ENCODE assay signal across 15 cellular contexts in the genomic region with DNA sequence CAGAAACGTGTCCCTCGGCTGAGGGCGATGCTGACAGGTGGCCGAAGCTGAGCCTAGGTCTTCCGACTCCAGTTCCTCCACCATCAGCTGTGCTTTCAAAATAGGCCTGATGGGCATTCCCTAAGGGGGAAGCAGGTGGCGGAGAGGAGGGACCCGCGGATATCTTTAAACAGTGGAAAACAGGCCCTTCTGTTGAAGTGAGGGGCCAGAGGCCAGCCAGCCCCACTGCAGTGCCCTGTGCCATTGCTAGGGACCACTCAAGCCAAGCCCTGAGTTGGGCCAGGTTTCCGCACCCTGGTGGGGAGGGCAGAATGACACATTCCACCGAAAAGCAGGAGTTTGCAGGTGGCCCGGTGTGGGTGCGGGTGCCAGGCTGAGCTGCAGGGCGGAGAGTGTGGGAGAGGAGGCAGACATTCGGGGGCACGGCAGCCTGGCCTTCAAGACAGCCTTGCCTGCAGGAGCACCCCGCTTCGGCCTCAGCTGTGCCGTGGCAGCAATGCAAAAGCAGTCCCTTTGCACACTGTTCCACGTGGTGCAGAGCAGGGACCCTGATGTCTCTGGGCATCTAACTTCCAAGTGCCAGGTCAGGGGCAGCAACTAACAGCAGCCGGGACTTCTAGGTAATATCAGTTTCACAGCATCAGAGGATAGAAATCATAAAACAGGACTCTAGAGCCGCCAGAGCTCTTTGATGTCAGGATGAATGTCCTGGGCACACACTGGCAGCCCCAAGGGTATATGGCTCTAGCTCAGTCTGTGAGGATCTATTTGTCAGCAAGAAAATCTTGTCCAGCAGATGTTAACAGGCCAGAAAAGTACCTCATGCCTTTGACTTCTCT. TPM values are rescaled to one million over a fixed set of nuclear protein-coding genes. Genes with fewer than 3 reads are reported as not detected.
A peak's percentile ranks its signal among the peaks of the same experiment; 100 is the strongest.
DNase-seq lines count a peak whose midpoint lies in the region; ATAC-seq, FAIRE-seq and TF ChIP-seq lines count a peak whose summit lies in the region.
"Had no signal": no experiment of that assay in that cellular context is flagged by ENCODE, and none has a peak within 500 bp of the region (broad histone marks: within the 10 kb centered on the region; RNA-seq: fewer than 3 reads in every experiment).

No MANE protein-coding gene starts in this region.

- POLR2A ChIA-PET in IMR-90 (lab: Charles Lee; ENCODE audit: unreplicated experiment): no interaction called here

- H4K5ac ChIP-seq in IMR-90 (ENCODE audit: low read depth, low read length): no peak overlapping the region

- H3K9me1 ChIP-seq in IMR-90 (ENCODE audit: insufficient read depth, low read length): no peaks in the 10 kb centered on the region; the same call in 1 of the 2 replicates

- no peak overlapping the region for H3K56ac ChIP-seq in IMR-90 (ENCODE audit: extremely low read depth, insufficient read depth, low read length)

- peaks cover 26 to 48% (median 34%) of the 10 kb centered on the region in 10 experiments for H3K4me1 ChIP-seq in BLaER1 treated with 17β-estradiol and CSF1 and Interleukin-3, amounts not matched to agents 10 nM and 100 nM
- peaks cover 5% of the 10 kb centered on the region for H3K4me1 ChIP-seq in IMR-90 (ENCODE audit: control insufficient read depth, insufficient read depth, low read length)
- H3K4me1 ChIP-seq in endodermal cell (ENCODE audit: control insufficient read depth, insufficient read depth, low read length): no peaks in the 10 kb centered on the region
- H3K4me1 ChIP-seq: SJSA1 had no signal

- H2BK15ac ChIP-seq in IMR-90 (ENCODE audit: low read depth, low read length): no peak overlapping the region

- H3K4me1 Mint-ChIP-seq in endodermal cell (no peaks in the 10 kb centered on the region), nephron progenitor cell (peaks cover 32% of the 10 kb centered on the region)

- intact Hi-C loops in IMR-90 (cut with micrococcal nuclease): no loop called here

- no TSS peak for BruUV-seq in IMR-90 (replicated peaks; lab: Mats Ljungman, UMichigan)

- TF ChIP-seq RAD21 in IMR-90 (IDR thresholded peaks at IDR 0.05; ENCODE audit: low read length): no peak

- H3K9ac ChIP-seq in BLaER1 treated with 17β-estradiol and CSF1 and Interleukin-3, amounts not matched to agents 10 nM and 100 nM: peak overlapping the region in 5 of 11 experiments; percentile 12 to 43 (median 35); a peak in 5 of 22 replicates
- H3K9ac ChIP-seq in IMR-90 (ENCODE audit: low read depth, low read length) (no peak overlapping the region), endodermal cell (ENCODE audit: extremely low read depth, low read length, poor library complexity, severe bottlenecking) (no peak overlapping the region)

- peaks cover 49 to 81% (median 66%) of the 10 kb centered on the region in 11 experiments for H4K20me1 ChIP-seq in BLaER1 treated with 17β-estradiol and CSF1 and Interleukin-3, amounts not matched to agents 10 nM and 100 nM
- peaks cover 57% of the 10 kb centered on the region for H4K20me1 ChIP-seq in IMR-90 (ENCODE audit: insufficient read depth, low read length)

- H3K4ac ChIP-seq in IMR-90 (ENCODE audit: low read depth, low read length): no peak overlapping the region

- peak overlapping the region in 8 of 11 experiments; percentile 30 to 66 (median 52); a peak in 14 of 22 replicates for H3K4me2 ChIP-seq in BLaER1 treated with 17β-estradiol and CSF1 and Interleukin-3, amounts not matched to agents 10 nM and 100 nM
- H3K4me2 ChIP-seq in IMR-90 (ENCODE audit: low read depth, low read length): no peak overlapping the region

- peak overlapping the region in 3 of 11 experiments; percentile 15 to 41 (median 31); a peak in 3 of 22 replicates for H3K27ac ChIP-seq in BLaER1 treated with 17β-estradiol and CSF1 and Interleukin-3, amounts not matched to agents 10 nM and 100 nM
- H3K27ac ChIP-seq in IMR-90 (ENCODE audit: insufficient read depth, low read length): peak overlapping the region; percentile 19; the same call in 1 of the 2 replicates
- H3K27ac ChIP-seq in endodermal cell (ENCODE audit: low read depth, low read length): peak overlapping the region; percentile 76
- H3K27ac ChIP-seq: SJSA1, thoracic aorta had no signal

- H2BK5ac ChIP-seq in IMR-90 (ENCODE audit: low read depth, low read length, poor library complexity, severe bottlenecking): no peak overlapping the region

- H2AK5ac ChIP-seq in IMR-90 (ENCODE audit: low read depth, low read length): no peak overlapping the region

- dilution Hi-C loops in IMR-90 (cut with HindIII; ENCODE audit: low sequenced_read_pairs, unreplicated experiment): no loop called here

- no peaks in the 10 kb centered on the region for H3K27me3 ChIP-seq in BLaER1 treated with 17β-estradiol and CSF1 and Interleukin-3, amounts not matched to agents 10 nM and 100 nM
- H3K27me3 ChIP-seq in IMR-90 (ENCODE audit: control insufficient read depth, insufficient read depth, low read length): no peaks in the 10 kb centered on the region
- H3K27me3 ChIP-seq in endodermal cell (ENCODE audit: control insufficient read depth, insufficient read depth, low read length, poor library complexity, severe bottlenecking): no peaks in the 10 kb centered on the region
- H3K27me3 ChIP-seq: SJSA1 had no signal

- H4K91ac ChIP-seq in IMR-90 (ENCODE audit: insufficient read depth, low read depth, low read length): no peak overlapping the region

- CTCF ChIA-PET in IMR-90 (lab: Yijun Ruan, JAX): interaction anchor here (1.0 kb wide), 1 partner anchor 8 kb away, joined by 6 read pairs; no protein-coding TSS in a partner anchor

- no peak overlapping the region for H2BK20ac ChIP-seq in IMR-90 (ENCODE audit: low read depth, low read length)

- H3K4me3 ChIP-seq in BLaER1 treated with 17β-estradiol and CSF1 and Interleukin-3, amounts not matched to agents 10 nM and 100 nM: no peak overlapping the region
- H3K4me3 ChIP-seq in IMR-90 (ENCODE audit: insufficient read depth, low read depth, low read length) (no peak overlapping the region), endodermal cell (ENCODE audit: low read length) (no peak overlapping the region)
- H3K4me3 ChIP-seq: mucosa of descending colon, SJSA1, thoracic aorta had no signal

- no peaks in the 10 kb centered on the region for H3K9me3 ChIP-seq in BLaER1 treated with 17β-estradiol and CSF1 and Interleukin-3, amounts not matched to agents 10 nM and 100 nM (replicated peaks in 1 of 11)
- H3K9me3 ChIP-seq in IMR-90 (ENCODE audit: control insufficient read depth, insufficient read depth, low read length) (no peaks in the 10 kb centered on the region), endodermal cell (ENCODE audit: control insufficient read depth, low read length) (no peaks in the 10 kb centered on the region)
- H3K9me3 ChIP-seq: mucosa of descending colon, SJSA1, thoracic aorta had no signal

- no peak for TF ChIP-seq POLR2A in IMR-90 (IDR thresholded peaks at IDR 0.05; ENCODE audit: low read depth, low read length)
- TF ChIP-seq POLR2A in GM12892 (IDR thresholded peaks at IDR 0.05; ENCODE audit: low read depth, low read length): no peak; the same call in 1 of the 2 replicates

- no peak overlapping the region for H4K8ac ChIP-seq in IMR-90 (ENCODE audit: low read depth in 2 of 2, low read length in 2 of 2)

- H3K79me1 ChIP-seq in IMR-90 (ENCODE audit: low read depth in 1 of 2, low read length in 2 of 2): peaks cover 7 to 31% of the 10 kb centered on the region in 2 experiments; a peak in 3 of 4 replicates

- H3K27ac Mint-ChIP-seq in endodermal cell (peak overlapping the region; percentile 39), nephron progenitor cell (peak overlapping the region; percentile 97)

- H2AFZ ChIP-seq in IMR-90 (replicated peaks; ENCODE audit: low read length, poor library complexity): no peak overlapping the region

- ATAC-seq in IMR-90 (ENCODE audit: low read depth): no peak
- no peak for ATAC-seq in HG02588 (IDR thresholded peaks at IDR 0.05; ENCODE audit: unreplicated experiment)
- ATAC-seq: mucosa of descending colon had no signal

- no peak for DNase-seq in IMR-90
- no peak for DNase-seq in endodermal cell
- no peak for DNase-seq in nephron progenitor cell
- DNase-seq in stimulated activated naive CD4-positive, alpha-beta T cell treated with Interleukin-2 at 50 U/mL for 16 hours (lab: John Stamatoyannopoulos, UW): no peak
- no peak for DNase-seq in GM12892 (ENCODE audit: insufficient read length)
- DNase-seq in NCI-H2227 treated with DMSO at 0.1 percent for 48 hours (lab: John Stamatoyannopoulos, UW): no peak
- DNase-seq: activated CD4-positive, alpha-beta T cell treated with anti-CD3 and anti-CD28 coated beads for 1 hour; mucosa of descending colon; NCI-H187; NK-92 treated with Interleukin-12 subunit alpha and Interleukin-12 subunit beta, amount 100 ng/mL, for 24 hours had no signal

- TF ChIP-seq CTCF in IMR-90 (conservative IDR thresholded peaks at IDR 0.05; ENCODE audit: low read depth, low read length) (no peak), endodermal cell (conservative IDR thresholded peaks at IDR 0.05) (no peak), nephron progenitor cell (IDR thresholded peaks at IDR 0.05) (no peak)

- no peaks in the 10 kb centered on the region for H3K9me3 Mint-ChIP-seq in endodermal cell
- no peaks in the 10 kb centered on the region for H3K9me3 Mint-ChIP-seq in nephron progenitor cell

- H3K4me3 Mint-ChIP-seq in endodermal cell (no peak overlapping the region), nephron progenitor cell (no peak overlapping the region)

- H3K27me3 Mint-ChIP-seq in endodermal cell (ENCODE audit: insufficient read depth) (no peaks in the 10 kb centered on the region), nephron progenitor cell (ENCODE audit: low read depth, poor library complexity) (peaks cover 2% of the 10 kb centered on the region)

- H2BK120ac ChIP-seq in IMR-90 (ENCODE audit: low read depth, low read length): no peak overlapping the region

- no peak overlapping the region for H3K14ac ChIP-seq in IMR-90 (replicated peaks; ENCODE audit: low read depth, low read length)

- H3K36me3 Mint-ChIP-seq in endodermal cell (ENCODE audit: low read depth): peaks cover 62% of the 10 kb centered on the region
- peaks cover 49% of the 10 kb centered on the region for H3K36me3 Mint-ChIP-seq in nephron progenitor cell (ENCODE audit: low read depth)

- 88% methylated on average over 14 of the region's 21 CpGs; no CpG with 5 or more reads in 1 of the 2 experiments for WGBS in IMR-90 (ENCODE audit: extremely low coverage in 2 of 2, insufficient read length in 1 of 2), 2 experiments
- 95% methylated on average over 21 of the region's 21 CpGs for WGBS in endodermal cell (ENCODE audit: insufficient coverage in 1 of 2, insufficient read length in 1 of 2), 2 experiments

- peaks cover 63 to 99% (median 82%) of the 10 kb centered on the region in 11 experiments for H3K36me3 ChIP-seq in BLaER1 treated with 17β-estradiol and CSF1 and Interleukin-3, amounts not matched to agents 10 nM and 100 nM
- H3K36me3 ChIP-seq in IMR-90 (ENCODE audit: control insufficient read depth, insufficient read depth, low read length) (peaks cover 66% of the 10 kb centered on the region), endodermal cell (ENCODE audit: control insufficient read depth, insufficient read depth, low read length) (peaks cover 51% of the 10 kb centered on the region)

- no peak for FAIRE-seq in GM12892 (lab: Jason Lieb, UNC)
- FAIRE-seq: GM18507 had no signal

- no peak overlapping the region for H3K18ac ChIP-seq in IMR-90 (ENCODE audit: low read depth, low read length)

- in situ Hi-C loops in IMR-90 (cut with MboI; ENCODE audit: low sequenced_read_pairs): no loop called here

- H2AK9ac ChIP-seq in IMR-90 (replicated peaks; ENCODE audit: low read depth, low read length, poor library complexity): no peak overlapping the region

- no peak overlapping the region for H3K23ac ChIP-seq in IMR-90 (ENCODE audit: low read depth, low read length)

RNA-seq across cellular contexts. Expression of a gene that starts 17.2 kb away (rescaled TPM):
- 300 and 735 TPM in 2 replicates for total RNA-seq in IMR-90 (2012; rRNA removed)
- 230 and 288 TPM in 2 replicates for polyA plus RNA-seq in IMR-90 (2012; rRNA removed)
- 34.5 and 69.4 TPM in 2 replicates for polyA plus RNA-seq in IMR-90 (2012; cell fraction: cytosol; rRNA removed)
- 110 and 525 TPM in 2 replicates for polyA plus RNA-seq in IMR-90 (2012; cell fraction: nucleus; rRNA removed; ENCODE audit: low replicate concordance)
- total RNA-seq in endodermal cell: 100 to 1,000 TPM; 801 to 885 TPM
- 714 TPM for polyA plus RNA-seq in endodermal cell (2013, experiment 1 of 2)
- 560 TPM for polyA plus RNA-seq in endodermal cell (2013, experiment 2 of 2)
- polyA plus RNA-seq in GM12892 (2012; ENCODE audit: missing spikeins): 574 TPM

RNA-seq across cellular contexts. Expression of a gene that starts 55.9 kb away (rescaled TPM):
- total RNA-seq in IMR-90 (2012; rRNA removed) (19.5 and 27.8 TPM in 2 replicates), endodermal cell (10 to 100 TPM; 45.7 to 74.0 TPM)
- polyA plus RNA-seq in IMR-90 (2012; rRNA removed): 21.4 and 21.8 TPM in 2 replicates
- polyA plus RNA-seq in IMR-90 (2012; cell fraction: cytosol; rRNA removed): 13.6 and 15.2 TPM in 2 replicates
- 29.2 and 34.1 TPM in 2 replicates for polyA plus RNA-seq in IMR-90 (2012; cell fraction: nucleus; rRNA removed; ENCODE audit: low replicate concordance)
- polyA plus RNA-seq in endodermal cell (2013, experiment 1 of 2): 49.4 TPM
- 42.9 TPM for polyA plus RNA-seq in endodermal cell (2013, experiment 2 of 2)
- 20.5 TPM for polyA plus RNA-seq in GM12892 (2012; ENCODE audit: missing spikeins)
